In the genomic region with DNA sequence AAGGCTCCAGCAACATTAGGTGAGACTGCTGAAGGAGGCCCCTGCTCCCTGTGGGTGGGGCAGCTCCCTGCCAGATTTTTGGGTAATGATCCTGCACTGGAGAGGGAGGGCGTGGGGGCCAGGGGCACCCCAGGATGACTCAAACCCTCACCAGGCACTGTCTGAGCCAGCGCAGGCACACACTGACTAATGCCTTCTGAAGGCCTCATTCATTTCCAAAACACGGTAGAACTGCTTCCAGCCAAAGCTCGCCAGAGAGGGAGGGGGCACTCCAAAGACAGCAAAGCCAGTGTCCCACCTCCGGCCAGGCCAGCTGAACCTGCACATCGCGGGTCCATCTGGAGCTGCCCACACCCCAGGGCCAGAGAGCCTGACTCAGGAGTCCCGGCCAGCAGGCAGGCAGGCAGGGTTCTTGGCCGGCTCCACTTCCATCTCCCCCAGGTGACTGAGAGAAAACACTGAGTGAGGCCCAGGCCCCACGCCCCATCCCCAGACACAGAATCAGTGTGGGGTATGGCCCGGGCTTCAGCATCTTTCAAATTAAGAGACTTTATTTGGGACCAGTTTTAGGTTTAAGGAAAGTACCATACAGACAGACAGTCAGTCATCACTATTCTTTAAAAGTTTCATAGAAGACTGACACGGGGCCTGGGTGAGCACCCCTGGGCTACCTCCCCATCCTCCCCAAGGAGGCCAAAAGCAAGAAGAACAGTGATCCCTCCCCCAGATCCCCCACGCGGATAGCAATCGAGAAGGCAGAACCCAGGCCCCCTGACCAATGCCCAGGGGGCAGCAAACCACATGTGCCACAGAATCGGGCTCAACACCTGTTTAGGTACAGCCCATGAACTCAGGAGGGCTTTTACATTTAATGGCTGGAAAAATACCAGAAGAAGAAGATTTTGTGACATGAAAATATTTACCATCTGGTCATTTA, we compare ENCODE assay signal across 1 cellular context.
A peak's percentile ranks its signal among the peaks of the same experiment; 100 is the strongest.
TF ChIP-seq lines count a peak whose summit lies in the region.

No MANE protein-coding gene starts in this region.

TF ChIP-seq in SK-N-SH, 30 proteins besides CTCF, POLR2A, EP300 and RAD21 (continued from another document):
- TF ChIP-seq, protein P1, sequence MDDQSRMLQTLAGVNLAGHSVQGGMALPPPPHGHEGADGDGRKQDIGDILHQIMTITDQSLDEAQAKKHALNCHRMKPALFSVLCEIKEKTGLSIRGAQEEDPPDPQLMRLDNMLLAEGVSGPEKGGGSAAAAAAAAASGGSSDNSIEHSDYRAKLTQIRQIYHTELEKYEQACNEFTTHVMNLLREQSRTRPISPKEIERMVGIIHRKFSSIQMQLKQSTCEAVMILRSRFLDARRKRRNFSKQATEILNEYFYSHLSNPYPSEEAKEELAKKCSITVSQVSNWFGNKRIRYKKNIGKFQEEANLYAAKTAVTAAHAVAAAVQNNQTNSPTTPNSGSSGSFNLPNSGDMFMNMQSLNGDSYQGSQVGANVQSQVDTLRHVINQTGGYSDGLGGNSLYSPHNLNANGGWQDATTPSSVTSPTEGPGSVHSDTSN (IDR thresholded peaks at IDR 0.05) = peak; percentile 89
- no peak for TF ChIP-seq EZH2phosphoT487 (IDR thresholded peaks at IDR 0.05; ENCODE audit: borderline replicate concordance, low read depth)
- TF ChIP-seq, protein P2, sequence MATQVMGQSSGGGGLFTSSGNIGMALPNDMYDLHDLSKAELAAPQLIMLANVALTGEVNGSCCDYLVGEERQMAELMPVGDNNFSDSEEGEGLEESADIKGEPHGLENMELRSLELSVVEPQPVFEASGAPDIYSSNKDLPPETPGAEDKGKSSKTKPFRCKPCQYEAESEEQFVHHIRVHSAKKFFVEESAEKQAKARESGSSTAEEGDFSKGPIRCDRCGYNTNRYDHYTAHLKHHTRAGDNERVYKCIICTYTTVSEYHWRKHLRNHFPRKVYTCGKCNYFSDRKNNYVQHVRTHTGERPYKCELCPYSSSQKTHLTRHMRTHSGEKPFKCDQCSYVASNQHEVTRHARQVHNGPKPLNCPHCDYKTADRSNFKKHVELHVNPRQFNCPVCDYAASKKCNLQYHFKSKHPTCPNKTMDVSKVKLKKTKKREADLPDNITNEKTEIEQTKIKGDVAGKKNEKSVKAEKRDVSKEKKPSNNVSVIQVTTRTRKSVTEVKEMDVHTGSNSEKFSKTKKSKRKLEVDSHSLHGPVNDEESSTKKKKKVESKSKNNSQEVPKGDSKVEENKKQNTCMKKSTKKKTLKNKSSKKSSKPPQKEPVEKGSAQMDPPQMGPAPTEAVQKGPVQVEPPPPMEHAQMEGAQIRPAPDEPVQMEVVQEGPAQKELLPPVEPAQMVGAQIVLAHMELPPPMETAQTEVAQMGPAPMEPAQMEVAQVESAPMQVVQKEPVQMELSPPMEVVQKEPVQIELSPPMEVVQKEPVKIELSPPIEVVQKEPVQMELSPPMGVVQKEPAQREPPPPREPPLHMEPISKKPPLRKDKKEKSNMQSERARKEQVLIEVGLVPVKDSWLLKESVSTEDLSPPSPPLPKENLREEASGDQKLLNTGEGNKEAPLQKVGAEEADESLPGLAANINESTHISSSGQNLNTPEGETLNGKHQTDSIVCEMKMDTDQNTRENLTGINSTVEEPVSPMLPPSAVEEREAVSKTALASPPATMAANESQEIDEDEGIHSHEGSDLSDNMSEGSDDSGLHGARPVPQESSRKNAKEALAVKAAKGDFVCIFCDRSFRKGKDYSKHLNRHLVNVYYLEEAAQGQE (IDR thresholded peaks at IDR 0.05; ENCODE audit: low read depth, low read length) = 0 out of 2 replicates have a peak, but pooled peaks have one; percentile 9
- no peak for TF ChIP-seq YY1 (IDR thresholded peaks at IDR 0.05; ENCODE audit: low read depth)
- TF ChIP-seq SMC3 (IDR thresholded peaks at IDR 0.05; ENCODE audit: low read depth, low read length) = no peak
- peak; percentile 54 for TF ChIP-seq TEAD4 (IDR thresholded peaks at IDR 0.05; ENCODE audit: borderline replicate concordance, insufficient read depth)
- TF ChIP-seq TCF12 (IDR thresholded peaks at IDR 0.05) = peak; percentile 92
- TF ChIP-seq JUND (IDR thresholded peaks at IDR 0.05) = peak; percentile 81
- peak; percentile 81 for TF ChIP-seq NFIC (IDR thresholded peaks at IDR 0.05; ENCODE audit: borderline replicate concordance)
- TF ChIP-seq, protein P3, sequence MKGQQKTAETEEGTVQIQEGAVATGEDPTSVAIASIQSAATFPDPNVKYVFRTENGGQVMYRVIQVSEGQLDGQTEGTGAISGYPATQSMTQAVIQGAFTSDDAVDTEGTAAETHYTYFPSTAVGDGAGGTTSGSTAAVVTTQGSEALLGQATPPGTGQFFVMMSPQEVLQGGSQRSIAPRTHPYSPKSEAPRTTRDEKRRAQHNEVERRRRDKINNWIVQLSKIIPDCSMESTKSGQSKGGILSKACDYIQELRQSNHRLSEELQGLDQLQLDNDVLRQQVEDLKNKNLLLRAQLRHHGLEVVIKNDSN (IDR thresholded peaks at IDR 0.05; ENCODE audit: borderline replicate concordance, low read depth) = no peak
- TF ChIP-seq, protein P4, sequence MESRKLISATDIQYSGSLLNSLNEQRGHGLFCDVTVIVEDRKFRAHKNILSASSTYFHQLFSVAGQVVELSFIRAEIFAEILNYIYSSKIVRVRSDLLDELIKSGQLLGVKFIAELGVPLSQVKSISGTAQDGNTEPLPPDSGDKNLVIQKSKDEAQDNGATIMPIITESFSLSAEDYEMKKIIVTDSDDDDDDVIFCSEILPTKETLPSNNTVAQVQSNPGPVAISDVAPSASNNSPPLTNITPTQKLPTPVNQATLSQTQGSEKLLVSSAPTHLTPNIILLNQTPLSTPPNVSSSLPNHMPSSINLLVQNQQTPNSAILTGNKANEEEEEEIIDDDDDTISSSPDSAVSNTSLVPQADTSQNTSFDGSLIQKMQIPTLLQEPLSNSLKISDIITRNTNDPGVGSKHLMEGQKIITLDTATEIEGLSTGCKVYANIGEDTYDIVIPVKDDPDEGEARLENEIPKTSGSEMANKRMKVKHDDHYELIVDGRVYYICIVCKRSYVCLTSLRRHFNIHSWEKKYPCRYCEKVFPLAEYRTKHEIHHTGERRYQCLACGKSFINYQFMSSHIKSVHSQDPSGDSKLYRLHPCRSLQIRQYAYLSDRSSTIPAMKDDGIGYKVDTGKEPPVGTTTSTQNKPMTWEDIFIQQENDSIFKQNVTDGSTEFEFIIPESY (IDR thresholded peaks at IDR 0.05; ENCODE audit: borderline replicate concordance, low read depth) = peak; percentile 33; the same call in 1 of the 2 replicates
- no peak for TF ChIP-seq RFX5 (IDR thresholded peaks at IDR 0.05; ENCODE audit: low read length)
- no peak for TF ChIP-seq CHD2 (IDR thresholded peaks at IDR 0.05; ENCODE audit: low read length, partially characterized antibody)
- no peak for TF ChIP-seq IRF3 (IDR thresholded peaks at IDR 0.05; ENCODE audit: low read depth, low read length)
- TF ChIP-seq GATA2 (CRISPR knock-in tag; IDR thresholded peaks at IDR 0.05) = no peak
- TF ChIP-seq FOXM1 (IDR thresholded peaks at IDR 0.05; ENCODE audit: low read depth) = no peak
- TF ChIP-seq SIN3A (IDR thresholded peaks at IDR 0.05; ENCODE audit: borderline replicate concordance, low read depth, low read length) = peak; percentile 65; the same call in 1 of the 2 replicates
- TF ChIP-seq GABPA (IDR thresholded peaks at IDR 0.05; ENCODE audit: low read depth) = no peak
- no peak for TF ChIP-seq MEF2A (IDR thresholded peaks at IDR 0.05; ENCODE audit: borderline replicate concordance, low read depth)
- TF ChIP-seq NRF1 (IDR thresholded peaks at IDR 0.05; ENCODE audit: low read depth, low read length) = no peak
TF ChIP-seq in SK-N-SH: peak in this region for 12.
